ENCODE assay signal across 18 cellular contexts in genomic region chr17:17097763-17098345, GRCh38. TPM values are rescaled to one million over a fixed set of nuclear protein-coding genes. Genes with fewer than 3 reads are reported as not detected.
DNase-seq lines count a peak whose midpoint lies in the region; ATAC-seq and TF ChIP-seq lines count a peak whose summit lies in the region.
"Had no signal": no experiment of that assay in that cellular context is flagged by ENCODE, and none has a peak within 500 bp of the region (broad histone marks: within the 10 kb centered on the region; RNA-seq: fewer than 3 reads in every experiment).

No MANE protein-coding gene starts in this region.

- POLR2A ChIA-PET in HEK293T (lab: Yijun Ruan, JAX) = no interaction called here

- H3K4me1 ChIP-seq in left ventricle myocardium inferior = peaks cover 99% of the 10 kb centered on the region
- peaks cover 4 to 20% of the 10 kb centered on the region in 2 donors for H3K4me1 ChIP-seq in uterus

- peak overlapping the region; percentile 84 for H3K27ac ChIP-seq in left ventricle myocardium inferior (replicated peaks)
- H3K27ac ChIP-seq in uterus = peak overlapping the region; percentile 70 to 74

- H3K4me3 Mint-ChIP-seq in glutamatergic neuron (ENCODE audit: unreplicated experiment) (no peak overlapping the region), progenitor cell of endocrine pancreas (ENCODE audit: low read depth) (no peak overlapping the region)
- H3K4me3 Mint-ChIP-seq: activated naive CD8-positive, alpha-beta T cell; stimulated activated memory B cell treated with anti-CD40 and anti-IgM and Interleukin-4, amounts not matched to agents 10 μg/mL and 1 μg/mL and 100 μg/mL, for 72 hours had no signal

- H3K27me3 ChIP-seq in left ventricle myocardium inferior (ENCODE audit: low read depth) = no peaks in the 10 kb centered on the region
- no peaks in the 10 kb centered on the region for H3K27me3 ChIP-seq in uterus
- H3K27me3 ChIP-seq: Peyer's patch had no signal

- H3K4me3 ChIP-seq in left ventricle myocardium inferior (peak overlapping the region; percentile 19), uterus (no peak overlapping the region)
- H3K4me3 ChIP-seq: HAP-1, Peyer's patch had no signal

- CTCF ChIA-PET in HEK293T (lab: Yijun Ruan, JAX) = interaction anchor here (0.6 to 0.7 kb wide), 2 partner anchors 58 to 1857 kb away, joined by 3 to 7 read pairs; no protein-coding TSS in a partner anchor

- H3K27ac Mint-ChIP-seq in glutamatergic neuron (ENCODE audit: unreplicated experiment) (peak overlapping the region; percentile 68), progenitor cell of endocrine pancreas (peak overlapping the region; percentile 88)
- H3K27ac Mint-ChIP-seq: activated naive CD8-positive, alpha-beta T cell; stimulated activated memory B cell treated with anti-CD40 and anti-IgM and Interleukin-4, amounts not matched to agents 10 μg/mL and 1 μg/mL and 100 μg/mL, for 72 hours had no signal

- H3K36me3 Mint-ChIP-seq in glutamatergic neuron (ENCODE audit: unreplicated experiment) = no peaks in the 10 kb centered on the region
- no peaks in the 10 kb centered on the region for H3K36me3 Mint-ChIP-seq in progenitor cell of endocrine pancreas (ENCODE audit: insufficient read depth)

- H3K9me3 Mint-ChIP-seq in glutamatergic neuron (ENCODE audit: unreplicated experiment) (peaks cover 7% of the 10 kb centered on the region), progenitor cell of endocrine pancreas (ENCODE audit: low read depth) (no peaks in the 10 kb centered on the region)
- H3K9me3 Mint-ChIP-seq: stimulated activated memory B cell treated with anti-CD40 and anti-IgM and Interleukin-4, amounts not matched to agents 10 μg/mL and 1 μg/mL and 100 μg/mL, for 72 hours had no signal

- TF ChIP-seq CTCF in left ventricle myocardium inferior (IDR thresholded peaks at IDR 0.05; ENCODE audit: borderline replicate concordance) (no peak), glutamatergic neuron (IDR thresholded peaks at IDR 0.05; ENCODE audit: partially characterized antibody, unreplicated experiment) (no peak), progenitor cell of endocrine pancreas (IDR thresholded peaks at IDR 0.05; ENCODE audit: unreplicated experiment) (no peak), uterus (IDR thresholded peaks at IDR 0.05) (no peak)

- no peak for DNase-seq in left ventricle myocardium inferior
- no peak for DNase-seq in left cardiac atrium
- no peak for DNase-seq in glutamatergic neuron
- DNase-seq in progenitor cell of endocrine pancreas (ENCODE audit: low spot score, unreplicated experiment) = no peak
- DNase-seq in uterus = no peak
- DNase-seq in HEK293T (ENCODE audit: extremely low spot score) = no peak
- DNase-seq in T-helper 9 cell = no peak
- DNase-seq: activated CD4-positive, CD25-positive, alpha-beta regulatory T cell; activated CD8-positive, alpha-beta memory T cell treated with anti-CD3 and anti-CD28 coated beads, Interleukin-2, amount 50 U/mL, for 4 hours; Karpas-422; NCI-H510A treated with DMSO at 0.1 percent for 48 hours; retina; stimulated activated CD4-positive, alpha-beta T cell treated with anti-CD3 and anti-CD28 coated beads, Interleukin-4, amount 100 ng/mL, for 4 hours had no signal

- ATAC-seq in left cardiac atrium (no peak), GM21723 (IDR thresholded peaks at IDR 0.05; ENCODE audit: unreplicated experiment) (no peak)
- ATAC-seq: stimulated activated memory B cell treated with anti-CD40 and anti-IgM and Interleukin-4, amounts not matched to agents 10 μg/mL and 1 μg/mL and 100 μg/mL, for 72 hours had no signal

- peaks cover 11% of the 10 kb centered on the region for H3K27me3 Mint-ChIP-seq in glutamatergic neuron (ENCODE audit: unreplicated experiment)
- no peaks in the 10 kb centered on the region for H3K27me3 Mint-ChIP-seq in progenitor cell of endocrine pancreas
- H3K27me3 Mint-ChIP-seq: activated naive CD8-positive, alpha-beta T cell; stimulated activated memory B cell treated with anti-CD40 and anti-IgM and Interleukin-4, amounts not matched to agents 10 μg/mL and 1 μg/mL and 100 μg/mL, for 72 hours had no signal

- H3K36me3 ChIP-seq in left ventricle myocardium inferior (no peaks in the 10 kb centered on the region), uterus (no peaks in the 10 kb centered on the region)
- H3K36me3 ChIP-seq: Peyer's patch had no signal

- H3K4me1 Mint-ChIP-seq in glutamatergic neuron (ENCODE audit: low read depth, unreplicated experiment) (peaks cover 55% of the 10 kb centered on the region), progenitor cell of endocrine pancreas (ENCODE audit: low read depth) (peaks cover 32% of the 10 kb centered on the region)

- no peak for TF ChIP-seq POLR2A in uterus (IDR thresholded peaks at IDR 0.05)

- intact Hi-C loops in left ventricle myocardium inferior (cut with micrococcal nuclease) (loop anchor here (10.0 kb wide), 1 partner anchor 53 kb away; the partner anchor contains the start of gene MPRIP), left cardiac atrium (cut with DNase I) (no loop called here), uterus (cut with DNase I; ENCODE audit: low total_unique reads) (no loop called here)

- H3K9me3 ChIP-seq in left ventricle myocardium inferior (replicated peaks) (no peaks in the 10 kb centered on the region), uterus (no peaks in the 10 kb centered on the region)
- H3K9me3 ChIP-seq: HAP-1, Peyer's patch had no signal

TF ChIP-seq in HEK293T, 16 proteins besides CTCF, POLR2A, EP300 and RAD21:
- no peak for TF ChIP-seq FOXA1 (IDR thresholded peaks at IDR 0.05)

RNA-seq across cellular contexts. Expression of gene MPRIP, which starts 55.6 kb away (rescaled TPM):
- total RNA-seq in left ventricle myocardium inferior = 350 TPM
- 100 to 1,000 TPM; 247 to 329 TPM for total RNA-seq in left cardiac atrium
- total RNA-seq in glutamatergic neuron (ENCODE audit: unreplicated experiment) = 863 TPM
- 180 and 195 TPM in 2 replicates for total RNA-seq in progenitor cell of endocrine pancreas
- 100 to 1,000 TPM in 2 of 4 donors, 10 to 100 TPM in 2; 61.5 to 407 (median 103) TPM for total RNA-seq in uterus
